3 cellular contexts compared by ENCODE assay signal in genomic region chr14:50569714-50570274, GRCh38.
"Had no signal": no experiment of that assay in that cellular context is flagged by ENCODE, and none has a peak within 500 bp of the region (broad histone marks: within the 10 kb centered on the region; RNA-seq: fewer than 3 reads in every experiment).

No MANE protein-coding gene starts in this region.

- ATAC-seq: GM12878 had no signal

- DNase-seq: GDM1, GF-D8 had no signal

- H3K4me3 ChIP-seq: GM12878 had no signal
